32 cellular contexts compared by ENCODE assay signal in genomic region chr10:118430190-118430589, GRCh38.
"Had no signal": no experiment of that assay in that cellular context is flagged by ENCODE, and none has a peak within 500 bp of the region (broad histone marks: within the 10 kb centered on the region; RNA-seq: fewer than 3 reads in every experiment).

No MANE protein-coding gene starts in this region.

- H3K4me3 Mint-ChIP-seq: naive thymus-derived CD8-positive, alpha-beta T cell; natural killer cell treated with Interleukin-12 subunit alpha and Interleukin-12 subunit beta and Interleukin-15 and Interleukin-18, amount 100 ng/mL, for 72 hours; nephron progenitor cell; neural crest cell; stimulated activated memory B cell treated with anti-CD40 and anti-IgM and Interleukin-4, amounts not matched to agents 10 μg/mL and 1 μg/mL and 100 μg/mL, for 72 hours; stimulated activated naive CD8-positive, alpha-beta T cell treated with anti-CD3 and anti-CD28 coated beads, Interleukin-15, amount 100 ng/mL, for 72 hours; type B pancreatic cell had no signal

- H3K4me2 ChIP-seq: smooth muscle cell had no signal

- H3K27ac ChIP-seq: ovary, parathyroid adenoma, psoas muscle, skin epidermis, spleen, suprapubic skin, testis, tibial artery, transverse colon, upper lobe of right lung, uterus had no signal

- ATAC-seq: naive thymus-derived CD8-positive, alpha-beta T cell; natural killer cell treated with Interleukin-12 subunit alpha and Interleukin-12 subunit beta and Interleukin-15 and Interleukin-18, amount 100 ng/mL, for 72 hours; psoas muscle; right cardiac atrium; sciatic nerve; stimulated activated memory B cell treated with anti-CD40 and anti-IgM and Interleukin-4, amounts not matched to agents 10 μg/mL and 1 μg/mL and 100 μg/mL, for 72 hours; stimulated activated naive CD8-positive, alpha-beta T cell treated with anti-CD3 and anti-CD28 coated beads, Interleukin-15, amount 100 ng/mL, for 72 hours; stimulated activated naive CD8-positive, alpha-beta T cell treated with anti-CD3 and anti-CD28 coated beads, Interleukin-15, Interleukin-2, amounts not matched to agents 100 U/mL and 50 U/mL, for 24 hours; upper lobe of right lung had no signal

- H3K36me3 Mint-ChIP-seq: natural killer cell treated with Interleukin-12 subunit alpha and Interleukin-12 subunit beta and Interleukin-15 and Interleukin-18, amount 100 ng/mL, for 72 hours; stimulated activated memory B cell treated with anti-CD40 and anti-IgM and Interleukin-4, amounts not matched to agents 10 μg/mL and 1 μg/mL and 100 μg/mL, for 72 hours; type B pancreatic cell had no signal

- H3K4me1 Mint-ChIP-seq: naive thymus-derived CD8-positive, alpha-beta T cell; nephron progenitor cell; neural crest cell; stimulated activated memory B cell treated with anti-CD40 and anti-IgM and Interleukin-4, amounts not matched to agents 10 μg/mL and 1 μg/mL and 100 μg/mL, for 72 hours; stimulated activated naive CD8-positive, alpha-beta T cell treated with anti-CD3 and anti-CD28 coated beads, Interleukin-15, amount 100 ng/mL, for 72 hours had no signal

- H2AFZ ChIP-seq: parathyroid adenoma had no signal

- H3K4me3 ChIP-seq: ovary, psoas muscle, skin epidermis, smooth muscle cell, spleen, suprapubic skin, testis, tibial artery, transverse colon, upper lobe of right lung, uterus had no signal

- H3K9ac ChIP-seq: parathyroid adenoma had no signal

- H3K9me3 ChIP-seq: ovary, psoas muscle, suprapubic skin, testis, tibial artery, transverse colon, upper lobe of right lung, uterus had no signal

- DNase-seq: naive thymus-derived CD8-positive, alpha-beta T cell; nephron progenitor cell; occipital lobe; ovary; posterior cingulate gyrus; psoas muscle; right cardiac atrium; spleen; stimulated activated CD4-positive, alpha-beta T cell treated with anti-CD3 and anti-CD28 coated beads, Interleukin-12 subunit alpha, Interleukin-12 subunit beta, amount 100 ng/mL, for 4 hours; stimulated activated CD4-positive, alpha-beta T cell treated with anti-CD3 and anti-CD28 coated beads, Interleukin-1b, Interleukin-23, amount 100 ng/mL, for 48 hours; stimulated activated CD4-positive, alpha-beta T cell treated with anti-CD3 and anti-CD28 coated beads, Interleukin-4, amount 100 ng/mL, for 1 hour; stimulated activated CD4-positive, alpha-beta T cell treated with anti-CD3 and anti-CD28 coated beads, Interleukin-4, amount 100 ng/mL, for 4 hours; stimulated activated CD8-positive, alpha-beta memory T cell treated with anti-CD3 and anti-CD28 coated beads, Interleukin-4, amount 100 ng/mL, for 48 hours; stimulated activated naive CD4-positive, alpha-beta T cell; stimulated activated naive CD8-positive, alpha-beta T cell treated with anti-CD3 and anti-CD28 coated beads, Interleukin-15, amount 100 ng/mL, for 72 hours; stimulated activated naive CD8-positive, alpha-beta T cell treated with anti-CD3 and anti-CD28 coated beads, Interleukin-15, Interleukin-2, amounts not matched to agents 100 U/mL and 50 U/mL, for 24 hours; substantia nigra; testis; tibial artery; transverse colon; upper lobe of right lung; uterus had no signal

- H3K36me3 ChIP-seq: ovary, spleen, suprapubic skin, tibial artery, transverse colon, upper lobe of right lung, uterus had no signal

- H3K4me1 ChIP-seq: parathyroid adenoma, psoas muscle, spleen, suprapubic skin, testis, tibial artery, transverse colon, upper lobe of right lung, uterus had no signal

- H3K27ac Mint-ChIP-seq: naive thymus-derived CD8-positive, alpha-beta T cell; natural killer cell treated with Interleukin-12 subunit alpha and Interleukin-12 subunit beta and Interleukin-15 and Interleukin-18, amount 100 ng/mL, for 72 hours; nephron progenitor cell; progenitor cell of endocrine pancreas; stimulated activated memory B cell treated with anti-CD40 and anti-IgM and Interleukin-4, amounts not matched to agents 10 μg/mL and 1 μg/mL and 100 μg/mL, for 72 hours; stimulated activated naive CD8-positive, alpha-beta T cell treated with anti-CD3 and anti-CD28 coated beads, Interleukin-15, amount 100 ng/mL, for 72 hours; type B pancreatic cell had no signal

- H3K9me3 Mint-ChIP-seq: natural killer cell treated with Interleukin-12 subunit alpha and Interleukin-12 subunit beta and Interleukin-15 and Interleukin-18, amount 100 ng/mL, for 72 hours; stimulated activated naive CD8-positive, alpha-beta T cell treated with anti-CD3 and anti-CD28 coated beads, Interleukin-15, amount 100 ng/mL, for 72 hours had no signal

- H3K27me3 ChIP-seq: ovary, suprapubic skin, testis, tibial artery, transverse colon, uterus had no signal
